ENCODE assay signal across 13 cellular contexts in the genomic region with DNA sequence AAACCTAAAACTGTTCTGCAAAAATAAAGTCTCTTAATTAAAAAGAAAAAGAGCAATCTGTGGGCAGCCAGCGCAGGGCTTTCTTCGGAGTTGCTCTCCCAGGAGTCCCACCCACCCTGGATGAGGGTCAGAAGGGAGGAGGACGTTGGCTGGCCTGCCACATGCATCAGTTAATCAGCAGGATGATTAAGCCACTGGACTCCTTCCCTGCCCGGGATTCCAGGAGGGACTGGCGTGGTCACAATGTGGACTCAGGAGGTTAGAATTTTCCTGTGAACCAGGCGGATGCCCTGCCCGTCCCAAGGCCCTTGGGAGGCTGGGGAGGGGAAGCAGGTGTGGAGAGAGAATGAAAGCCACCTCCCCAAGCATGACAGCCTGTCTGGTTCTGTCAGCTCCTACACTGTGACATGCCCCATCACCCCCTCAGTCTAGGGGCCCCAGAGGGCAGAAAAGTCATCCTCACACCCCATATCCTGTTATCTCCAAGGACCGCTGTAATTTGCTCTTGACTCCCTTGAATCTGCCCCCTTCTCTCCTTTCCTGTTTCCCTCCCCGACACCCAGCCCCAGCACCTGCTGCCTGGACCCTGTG. TPM values are rescaled to one million over a fixed set of nuclear protein-coding genes. Genes with fewer than 3 reads are reported as not detected.
DNase-seq lines count a peak whose midpoint lies in the region; ATAC-seq and TF ChIP-seq lines count a peak whose summit lies in the region.
"Had no signal": no experiment of that assay in that cellular context is flagged by ENCODE, and none has a peak within 500 bp of the region (broad histone marks: within the 10 kb centered on the region; RNA-seq: fewer than 3 reads in every experiment).

No MANE protein-coding gene starts in this region.

- 36 to 68% (median 53%) methylated on average over 8 to 9 of the region's 9 CpGs for WGBS in spleen, 5 donors

- CTCF ChIA-PET in activated naive CD4-positive, alpha-beta T cell treated with anti-CD3 and anti-CD28 coated beads, Interleukin-2, amount 10 ng/mL, durations not matched to agents 7 days and 5 days (lab: Charles Lee): interaction anchor here (2.9 to 3.5 kb wide), 2 partner anchors 8 to 22 kb away, joined by 18 to 32 read pairs; no protein-coding TSS in a partner anchor

- H3K4me3 Mint-ChIP-seq in activated naive CD4-positive, alpha-beta T cell treated with anti-CD3 and anti-CD28 coated beads, Interleukin-2, amount 10 ng/mL, durations not matched to agents 7 days and 5 days: no peak overlapping the region
- H3K4me3 Mint-ChIP-seq: effector memory CD8-positive, alpha-beta T cell; mesothelial cell of epicardium had no signal

- no peaks in the 10 kb centered on the region for H3K27me3 ChIP-seq in spleen (replicated peaks in 1 of 7)

- ATAC-seq in HG03378 (IDR thresholded peaks at IDR 0.05; ENCODE audit: unreplicated experiment): no peak
- ATAC-seq: effector memory CD8-positive, alpha-beta T cell had no signal

- intact Hi-C loops in spleen (cut with DNase I; ENCODE audit: low total_unique reads): no loop called here

- H3K9me3 Mint-ChIP-seq in activated naive CD4-positive, alpha-beta T cell treated with anti-CD3 and anti-CD28 coated beads, Interleukin-2, amount 10 ng/mL, durations not matched to agents 7 days and 5 days: peaks cover 7% of the 10 kb centered on the region
- H3K9me3 Mint-ChIP-seq: effector memory CD8-positive, alpha-beta T cell had no signal

- H3K4me3 ChIP-seq in astrocyte of the spinal cord (ENCODE audit: low read depth, low read length) (no peak overlapping the region), spleen (no peak overlapping the region)

- in situ Hi-C loops in astrocyte of the spinal cord (cut with HindIII; ENCODE audit: low sequenced_read_pairs): no loop called here

- peaks cover 5 to 43% (median 22%) of the 10 kb centered on the region in 6 donors for H3K4me1 ChIP-seq in spleen

- DNase-seq in GM04504 (ENCODE audit: low read depth) (peak; percentile 81), astrocyte of the spinal cord (ENCODE audit: low read depth, low spot score) (peak; percentile 59), islet precursor cell (peak; percentile 65), spleen (no peak), NCI-H1436 treated with DMSO at 0.1 percent for 48 hours (lab: John Stamatoyannopoulos, UW) (no peak), D341Med (ENCODE audit: low spot score) (no peak)
- DNase-seq in activated naive CD4-positive, alpha-beta T cell treated with anti-CD3 and anti-CD28 coated beads, Interleukin-2, amount 10 ng/mL, durations not matched to agents 7 days and 5 days: no peak
- DNase-seq: activated effector memory CD4-positive, alpha-beta T cell treated with Interleukin-2 at 50 U/mL for 16 hours; effector memory CD8-positive, alpha-beta T cell; KBM-7; NCI-H748 treated with DMSO at 0.1 percent for 48 hours had no signal

- peaks cover 11% of the 10 kb centered on the region for H3K4me1 Mint-ChIP-seq in activated naive CD4-positive, alpha-beta T cell treated with anti-CD3 and anti-CD28 coated beads, Interleukin-2, amount 10 ng/mL, durations not matched to agents 7 days and 5 days

- H3K27me3 Mint-ChIP-seq in activated naive CD4-positive, alpha-beta T cell treated with anti-CD3 and anti-CD28 coated beads, Interleukin-2, amount 10 ng/mL, durations not matched to agents 7 days and 5 days: peaks cover 60% of the 10 kb centered on the region

- peak overlapping the region; percentile 1 to 80 (median 67) for H3K27ac ChIP-seq in spleen

- no peak for TF ChIP-seq CTCF in astrocyte of the spinal cord (IDR thresholded peaks at IDR 0.05; ENCODE audit: low read depth, low read length)
- TF ChIP-seq CTCF in spleen (IDR thresholded peaks at IDR 0.05 in 8 of 11, conservative IDR thresholded peaks at IDR 0.05 in 3 of 11): no peak

- no peak for TF ChIP-seq POLR2A in spleen (IDR thresholded peaks at IDR 0.05)

- H3K36me3 Mint-ChIP-seq in activated naive CD4-positive, alpha-beta T cell treated with anti-CD3 and anti-CD28 coated beads, Interleukin-2, amount 10 ng/mL, durations not matched to agents 7 days and 5 days: no peaks in the 10 kb centered on the region
- H3K36me3 Mint-ChIP-seq: mesothelial cell of epicardium had no signal

- H3K36me3 ChIP-seq in spleen: no peaks in the 10 kb centered on the region

- H3K27ac Mint-ChIP-seq in activated naive CD4-positive, alpha-beta T cell treated with anti-CD3 and anti-CD28 coated beads, Interleukin-2, amount 10 ng/mL, durations not matched to agents 7 days and 5 days: no peak overlapping the region

- peaks cover 0 to 3% (median 0%) of the 10 kb centered on the region in 8 donors for H3K9me3 ChIP-seq in spleen

RNA-seq across cellular contexts. Expression of a gene that starts 11.6 kb away (rescaled TPM):
- total RNA-seq in spleen: 10 to 100 TPM; 42.1 to 95.6 (median 68.1) TPM
- 10 to 100 TPM in 2 of 3 donors, 1 to 10 TPM in 1; 9.9 to 37.9 (median 20.0) TPM for polyA plus RNA-seq in spleen

RNA-seq across cellular contexts. Expression of a gene that starts 29.5 kb away (rescaled TPM):
- 10 to 100 TPM; 22.6 to 34.4 (median 28.3) TPM for total RNA-seq in spleen
- polyA plus RNA-seq in spleen: 10 to 100 TPM; 14.9 to 32.2 (median 20.6) TPM

Comparison
In these comparisons a context has a peak if more than half of its experiments do, and no peak if none do; other contexts are left out.
1. DNase-seq: peak in GM04504 (single experiment), astrocyte of the spinal cord (single experiment) and islet precursor cell (single experiment); none in spleen (single experiment), activated naive CD4-positive, alpha-beta T cell treated with anti-CD3 and anti-CD28 coated beads, Interleukin-2, amount 10 ng/mL, durations not matched to agents 7 days and 5 days (single experiment), NCI-H1436 treated with DMSO at 0.1 percent for 48 hours (single experiment) and D341Med (single experiment).